8 cellular contexts compared by ENCODE assay signal in the genomic region with DNA sequence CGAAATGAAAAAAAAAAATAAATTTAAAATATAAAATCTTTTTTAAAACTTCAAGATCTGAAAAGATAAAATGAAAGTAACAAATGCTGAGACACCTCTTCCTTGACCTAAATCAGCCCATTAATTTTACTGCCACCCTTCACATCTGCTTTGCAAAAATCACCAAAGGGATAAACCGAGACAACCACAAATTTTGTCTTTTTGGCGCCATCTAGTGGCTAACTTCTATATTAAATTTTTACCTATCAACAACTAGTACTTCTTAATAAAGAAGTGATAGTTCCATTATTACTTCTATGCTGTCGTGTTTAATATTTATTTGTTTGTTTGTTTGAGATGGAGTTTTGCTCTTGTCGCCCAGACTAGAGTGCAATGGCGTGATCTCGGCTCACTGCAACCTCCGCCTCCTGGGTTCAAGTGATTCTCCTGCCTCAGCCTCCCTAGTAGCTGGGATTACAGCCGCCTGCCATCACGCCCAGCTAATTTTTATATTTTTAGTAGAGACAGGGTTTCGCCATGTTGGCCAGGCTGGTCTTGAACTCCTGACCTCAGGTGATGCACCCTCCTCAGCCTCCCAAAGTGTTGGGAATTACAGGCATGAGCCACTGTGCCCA. TPM values are rescaled to one million over a fixed set of nuclear protein-coding genes. Genes with fewer than 3 reads are reported as not detected.
DNase-seq lines count a peak whose midpoint lies in the region; TF ChIP-seq lines count a peak whose summit lies in the region.
"Not testable (repeated sequence)": the region's sequence is repeated elsewhere in the genome, so short reads cannot be mapped to it uniquely, and the experiment has no call there.

No MANE protein-coding gene starts in this region.

- in situ Hi-C loops in KBM-7 (cut with MboI; ENCODE audit: low pct_unique_long_range_greater_than_20kb, low sequenced_read_pairs), result not testable (repeated sequence)

- H3K4me3 ChIP-seq in AG09309 (ENCODE audit: control insufficient read depth, low read depth, low read length); SU-DHL-6 (ENCODE audit: insufficient read depth, low read length, poor library complexity, severe bottlenecking); right atrium auricular region: not testable (repeated sequence)

- H3K27ac ChIP-seq in SU-DHL-6 (ENCODE audit: low read depth, low read length); right atrium auricular region: not testable (repeated sequence)

- not testable (repeated sequence) for H3K36me3 ChIP-seq in SU-DHL-6 (ENCODE audit: low read length); right atrium auricular region

- not testable (repeated sequence) for H3K4me2 ChIP-seq in SU-DHL-6 (ENCODE audit: low read depth, low read length, poor library complexity, severe bottlenecking)

- H4K20me1 ChIP-seq in SU-DHL-6 (ENCODE audit: low read depth, low read length), result not testable (repeated sequence)

- DNase-seq in AG09309 (ENCODE audit: low read depth) (peak; percentile 25), GM10266 (ENCODE audit: extremely low spot score) (peak; percentile 41), KBM-7 (peak; percentile 55), NCI-H345 treated with DMSO at 0.1 percent for 48 hours (lab: John Stamatoyannopoulos, UW; ENCODE audit: unreplicated experiment) (peak; percentile 15), cerebellar cortex (ENCODE audit: low spot score) (peak; percentile 52), non-pigmented ciliary epithelial cell (ENCODE audit: low read depth) (peak; percentile 11)
- not testable (repeated sequence) for DNase-seq in right atrium auricular region (ENCODE audit: low spot score)

- H3K4me1 ChIP-seq in right atrium auricular region, result not testable (repeated sequence)

- not testable (repeated sequence) for H3K27me3 ChIP-seq in SU-DHL-6 (ENCODE audit: low read length); right atrium auricular region

- not testable (repeated sequence) for H3K79me2 ChIP-seq in SU-DHL-6 (ENCODE audit: insufficient read depth, low read length)

- not testable (repeated sequence) for H3K9me3 ChIP-seq in SU-DHL-6 (ENCODE audit: insufficient read depth, low read length); right atrium auricular region

- H2AFZ ChIP-seq in SU-DHL-6 (ENCODE audit: low read depth, low read length, severe bottlenecking), result not testable (repeated sequence)

- TF ChIP-seq CTCF in AG09309 (IDR thresholded peaks at IDR 0.05; ENCODE audit: control insufficient read depth, insufficient read depth, low read depth, low read length, missing control alignments), result peak; percentile 37
- peak; percentile 41 for TF ChIP-seq CTCF in GM10266 (IDR thresholded peaks at IDR 0.05; ENCODE audit: control insufficient read depth, insufficient read depth, low read depth, missing control alignments)
- TF ChIP-seq CTCF in SU-DHL-6 (IDR thresholded peaks at IDR 0.05; ENCODE audit: insufficient read depth, low read length, poor library complexity, severe bottlenecking), result peak; percentile 64
- TF ChIP-seq CTCF in right atrium auricular region (IDR thresholded peaks at IDR 0.05), result peak; percentile 31 to 70

- not testable (repeated sequence) for H3F3A ChIP-seq in SU-DHL-6 (ENCODE audit: insufficient read depth)

- not testable (repeated sequence) for H3K9ac ChIP-seq in SU-DHL-6 (ENCODE audit: low read length)

- H3K9me2 ChIP-seq in SU-DHL-6 (replicated peaks; ENCODE audit: insufficient read depth, low read length), result not testable (repeated sequence)

RNA-seq across cellular contexts. Expression of a gene that starts 35.0 kb away (rescaled TPM):
- total RNA-seq in right atrium auricular region, result 100 to 1,000 TPM; 134 to 282 TPM
